ENCODE assay signal across 28 cellular contexts in the genomic region with DNA sequence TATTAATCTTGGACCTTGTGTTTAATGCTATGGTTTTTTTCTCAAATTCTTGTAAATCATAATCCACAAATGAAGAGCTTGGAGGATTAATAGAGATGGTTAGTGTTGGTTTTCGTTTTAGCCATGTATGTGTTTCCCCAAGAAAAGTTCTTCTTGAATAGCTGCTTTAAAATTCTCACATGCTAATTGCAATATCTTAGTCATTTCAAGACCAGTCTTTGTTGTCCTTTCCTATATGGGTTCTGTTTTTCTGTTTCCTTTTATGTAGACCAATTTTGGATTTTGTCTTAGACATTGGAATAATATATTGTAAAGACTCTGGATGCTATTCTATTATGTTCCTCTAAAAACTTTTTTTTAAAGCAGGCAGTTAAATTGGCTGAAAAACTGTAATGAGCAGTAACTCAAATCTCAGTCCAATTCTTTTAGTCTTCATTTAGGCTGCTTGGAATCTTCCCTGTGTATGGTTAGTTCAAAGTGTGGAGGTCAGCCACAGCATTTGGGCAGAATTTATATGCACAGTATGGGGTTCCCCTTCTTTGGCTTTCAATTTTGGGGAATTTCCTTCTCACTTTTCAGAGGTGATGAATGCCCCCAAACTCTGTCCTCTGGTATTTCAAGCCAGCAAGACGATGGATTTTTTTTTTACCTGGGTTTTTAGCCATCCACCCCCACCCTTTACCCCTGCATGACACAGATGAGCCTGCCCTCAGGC. TPM values are rescaled to one million over a fixed set of nuclear protein-coding genes. Genes with fewer than 3 reads are reported as not detected.
DNase-seq lines count a peak whose midpoint lies in the region; ATAC-seq, FAIRE-seq and TF ChIP-seq lines count a peak whose summit lies in the region.
"Had no signal": no experiment of that assay in that cellular context is flagged by ENCODE, and none has a peak within 500 bp of the region (broad histone marks: within the 10 kb centered on the region; RNA-seq: fewer than 3 reads in every experiment).

No MANE protein-coding gene starts in this region.

- H3K4ac ChIP-seq in H9 (ENCODE audit: low read depth, low read length), result no peak overlapping the region

- no peak overlapping the region for H2BK5ac ChIP-seq in H9 (ENCODE audit: insufficient read length, low read length)

- H4K91ac ChIP-seq in H9 (ENCODE audit: insufficient read length, low read depth, low read length), result no peak overlapping the region

- TF ChIP-seq CTCF in GM10248 (IDR thresholded peaks at IDR 0.05; ENCODE audit: control extremely low read depth, extremely low read depth, low read depth, missing control alignments) (no peak), H9 (conservative IDR thresholded peaks at IDR 0.05) (no peak), GM12878 (IDR thresholded peaks at IDR 0.05 in 2 of 3, conservative IDR thresholded peaks at IDR 0.05 in 1 of 3; ENCODE audit: control insufficient read depth in 2 of 3, extremely low read depth in 1 of 3, insufficient read depth in 1 of 3, low read depth in 3 of 3, low read length in 3 of 3) (no peak)

- H3K27me3 ChIP-seq in H9 (ENCODE audit: insufficient read depth, low read length), result no peaks in the 10 kb centered on the region
- no peaks in the 10 kb centered on the region for H3K27me3 ChIP-seq in GM12878 (replicated peaks in 1 of 2; ENCODE audit: control insufficient read depth in 2 of 2, insufficient read depth in 2 of 2, low read length in 1 of 2)
- H3K27me3 ChIP-seq: ascending aorta, BE2C, uterus had no signal

- no peak for TF ChIP-seq EP300 in GM12878 (IDR thresholded peaks at IDR 0.05; ENCODE audit: borderline replicate concordance in 1 of 2, control insufficient read depth in 1 of 2, low read depth in 2 of 2, low read length in 2 of 2)

- H3K27ac ChIP-seq in H9 (ENCODE audit: insufficient read length, low read depth, low read length) (no peak overlapping the region), GM12878 (ENCODE audit: control insufficient read depth, insufficient read depth) (no peak overlapping the region; the same call in 1 of the 2 replicates)
- H3K27ac ChIP-seq: ascending aorta, uterus had no signal

- in situ Hi-C loops in GM12878 (cut with MboI), result no loop called here

- no peaks in the 10 kb centered on the region for H3K79me2 ChIP-seq in H9 (ENCODE audit: insufficient read depth, low read length)
- H3K79me2 ChIP-seq in GM12878 (ENCODE audit: control insufficient read depth, insufficient read depth, low read length), result no peaks in the 10 kb centered on the region

- H3K4me1 Mint-ChIP-seq in H9, result peaks cover 50 to 64% of the 10 kb centered on the region in 2 experiments
- no peaks in the 10 kb centered on the region for H3K4me1 Mint-ChIP-seq in activated T-cell treated with anti-CD3 and anti-CD28 coated beads, Interleukin-2, amount 50 U/mL, for 72 hours (ENCODE audit: low read depth)
- H3K4me1 Mint-ChIP-seq: naive thymus-derived CD4-positive, alpha-beta T cell had no signal

- DNase-seq in GM10248 (ENCODE audit: extremely low spot score), result peak; percentile 42
- DNase-seq in H9, result no peak
- no peak for DNase-seq in GM12878 (ENCODE audit: low read depth, low spot score)
- DNase-seq in RCC 7860 (ENCODE audit: low spot score), result no peak
- no peak for DNase-seq in SW 1271 (lab: John Stamatoyannopoulos, UW)
- no peak for DNase-seq in activated T-cell treated with anti-CD3 and anti-CD28 coated beads, Interleukin-2, amount 50 U/mL, for 72 hours
- DNase-seq: activated CD4-positive, alpha-beta T cell treated with anti-CD3 and anti-CD28 coated beads, Interleukin-2, amount 50 U/mL, for 48 hours; activated CD8-positive, alpha-beta memory T cell treated with anti-CD3 and anti-CD28 coated beads, Interleukin-2, amount 50 U/mL, for 48 hours; BE2C; caudate nucleus; dermis blood vessel endothelial cell; DMS79; GF-D8; islet precursor cell; left ventricle myocardium superior; naive thymus-derived CD4-positive, alpha-beta T cell; NCI-H526 treated with DMSO at 0.1 percent for 48 hours; OCI-M1; retina; small intestine; stimulated activated CD4-positive, alpha-beta T cell treated with anti-CD3 and anti-CD28 coated beads, Interleukin-2, amount 100 ng/mL, for 24 hours; uterus had no signal

- H2AFZ ChIP-seq in H9 (ENCODE audit: low read length) (no peak overlapping the region), GM12878 (ENCODE audit: control insufficient read depth, low read depth, low read length) (no peak overlapping the region)

- H2BK12ac ChIP-seq in H9 (ENCODE audit: insufficient read length, low read depth, low read length), result no peak overlapping the region

- SMC1A ChIA-PET in GM12878 (lab: Charles Lee; ENCODE audit: uncharacterized antibody, unreplicated experiment), result interaction anchor here (0.6 kb wide), 1 partner anchor 62 kb away, joined by 3 read pairs; no protein-coding TSS in a partner anchor

- H2AK5ac ChIP-seq in H9 (ENCODE audit: insufficient read length, low read length), result no peak overlapping the region

- no peak overlapping the region for H3T11ph ChIP-seq in H9 (ENCODE audit: low read length)

- no peak overlapping the region for H4K8ac ChIP-seq in H9 (replicated peaks; ENCODE audit: insufficient read length, low read depth, low read length)

- H4K20me1 ChIP-seq in H9 (ENCODE audit: control insufficient read depth, insufficient read depth, insufficient read length) (no peaks in the 10 kb centered on the region), GM12878 (ENCODE audit: control insufficient read depth, insufficient read depth) (no peaks in the 10 kb centered on the region)

- RAD21 ChIA-PET in GM12878 (lab: Charles Lee; ENCODE audit: unreplicated experiment), result no interaction called here

- WGBS in H9 (ENCODE audit: extremely low coverage, insufficient read length, low lambda C conversion rate), result no CpG with 5 or more reads among the region's 2 CpGs
- WGBS in GM12878 (ENCODE audit: insufficient coverage, insufficient replicate concordance, low lambda C conversion rate, missing lambda C conversion rate), result 0% methylated on average over 2 of the region's 2 CpGs

- peaks cover 2% of the 10 kb centered on the region; the same call in 1 of the 2 replicates for H3K27me3 Mint-ChIP-seq in H9 (ENCODE audit: low read depth)
- peaks cover 18% of the 10 kb centered on the region for H3K27me3 Mint-ChIP-seq in activated T-cell treated with anti-CD3 and anti-CD28 coated beads, Interleukin-2, amount 50 U/mL, for 72 hours (ENCODE audit: low read depth)

- H3K9ac ChIP-seq in H9 (ENCODE audit: extremely low read depth, insufficient read length, low read length) (no peak overlapping the region), GM12878 (ENCODE audit: control insufficient read depth, insufficient read depth, low read length) (no peak overlapping the region)

- no peak overlapping the region for H3K18ac ChIP-seq in H9 (ENCODE audit: insufficient read length, low read depth, low read length)

- H3K4me3 ChIP-seq in GM12878, result no peak overlapping the region
- H3K4me3 ChIP-seq: ascending aorta, uterus had no signal

- H2BK20ac ChIP-seq in H9 (ENCODE audit: low read depth, low read length, poor library complexity, severe bottlenecking), result no peak overlapping the region

- BruUV-seq in GM12878 (replicated peaks; lab: Mats Ljungman, UMichigan), result no TSS peak

- H3K36me3 Mint-ChIP-seq in H9 (ENCODE audit: insufficient read depth in 1 of 3, low read depth in 3 of 3), result peaks cover 9 to 31% (median 14%) of the 10 kb centered on the region in 3 experiments
- no peaks in the 10 kb centered on the region for H3K36me3 Mint-ChIP-seq in activated T-cell treated with anti-CD3 and anti-CD28 coated beads, Interleukin-2, amount 50 U/mL, for 72 hours (ENCODE audit: insufficient read depth in 2 of 2)
- H3K36me3 Mint-ChIP-seq: activated naive CD8-positive, alpha-beta T cell had no signal

- no peak for TF ChIP-seq POLR2A in GM12878 (IDR thresholded peaks at IDR 0.05; ENCODE audit: low read depth, low read length)

- H3K27ac Mint-ChIP-seq in H9, result no peak overlapping the region; a peak in 1 of 7 replicates
- no peak overlapping the region for H3K27ac Mint-ChIP-seq in activated T-cell treated with anti-CD3 and anti-CD28 coated beads, Interleukin-2, amount 50 U/mL, for 72 hours
- H3K27ac Mint-ChIP-seq: activated naive CD8-positive, alpha-beta T cell; activated T-helper 2 cell treated with anti-CD3 and anti-CD28 coated beads, Interferon-gamma antibody, Interleukin-2, Interleukin-4, amounts not matched to agents 10 μg/mL and 5 μg/mL and 100 μg/mL, durations not matched to agents 14 hours and 24 hours and 36 hours; mesothelial cell of epicardium; naive thymus-derived CD4-positive, alpha-beta T cell had no signal

- no peak overlapping the region for H2BK120ac ChIP-seq in H9 (ENCODE audit: low read depth, low read length, poor library complexity, severe bottlenecking)

- CTCF ChIA-PET in GM10248 (lab: Yijun Ruan, JAX) (interaction anchor here (0.7 to 4.2 kb wide), 6 partner anchors 10 to 62 kb away, joined by 3 to 15 read pairs (median 4); no protein-coding TSS in a partner anchor), GM12878 (lab: Yijun Ruan, JAX) (interaction anchor here (1.0 kb wide), 1 partner anchor 36 kb away, joined by 4 read pairs; no protein-coding TSS in a partner anchor)

- peak overlapping the region; percentile 84 to 85; a peak in 3 of 5 replicates for H3K4me3 Mint-ChIP-seq in H9
- no peak overlapping the region for H3K4me3 Mint-ChIP-seq in activated T-cell treated with anti-CD3 and anti-CD28 coated beads, Interleukin-2, amount 50 U/mL, for 72 hours
- H3K4me3 Mint-ChIP-seq: activated naive CD8-positive, alpha-beta T cell had no signal

- TF ChIP-seq RAD21 in GM12878 (IDR thresholded peaks at IDR 0.05; ENCODE audit: insufficient read depth, low read depth, low read length), result no peak

- H3K14ac ChIP-seq in H9 (ENCODE audit: insufficient read depth, low read length), result no peak overlapping the region

- FAIRE-seq in GM12878 (lab: Jason Lieb, UNC) (peak; percentile 38), RCC 7860 (lab: Jason Lieb, UNC) (no peak)
- FAIRE-seq: small intestine had no signal

- H4K5ac ChIP-seq in H9 (ENCODE audit: insufficient read length, low read depth, low read length), result no peak overlapping the region

- no peaks in the 10 kb centered on the region for H3K36me3 ChIP-seq in GM12878 (ENCODE audit: control insufficient read depth in 2 of 2, insufficient read depth in 2 of 2, low read length in 1 of 2)
- H3K36me3 ChIP-seq: ascending aorta, BE2C, uterus had no signal

- H2BK15ac ChIP-seq in H9 (ENCODE audit: low read depth, low read length), result no peak overlapping the region

- H3K56ac ChIP-seq in H9 (ENCODE audit: insufficient read length, low read depth, low read length), result no peak overlapping the region

- H3K4me1 ChIP-seq in H9 (ENCODE audit: insufficient read depth, low read length), result peaks cover 11% of the 10 kb centered on the region; the same call in 1 of the 2 replicates
- H3K4me1 ChIP-seq in GM12878 (ENCODE audit: control insufficient read depth, insufficient read depth, low read length), result peaks cover 4% of the 10 kb centered on the region; the same call in 1 of the 2 replicates
- H3K4me1 ChIP-seq: ascending aorta, BE2C, uterus had no signal

- no peaks in the 10 kb centered on the region for H3K79me1 ChIP-seq in H9 (ENCODE audit: insufficient read depth, low read depth, low read length, poor library complexity, severe bottlenecking)

- POLR2A ChIA-PET in GM10248 (lab: Yijun Ruan, JAX) (no interaction called here), GM12878 (lab: Charles Lee) (interaction anchor here (0.7 to 1.2 kb wide), 2 partner anchors 17 to 1097 kb away, joined by 3 to 4 read pairs; no protein-coding TSS in a partner anchor)

- no peaks in the 10 kb centered on the region for H3K9me3 ChIP-seq in H9 (ENCODE audit: control insufficient read depth, low read depth, low read length)
- H3K9me3 ChIP-seq in GM12878 (replicated peaks; ENCODE audit: control insufficient read depth, insufficient read depth, low read length), result peaks cover 5% of the 10 kb centered on the region; the same call in 2 of the 3 replicates
- H3K9me3 ChIP-seq: ascending aorta, BE2C, uterus had no signal

- intact Hi-C loops in GM12878 (cut with micrococcal nuclease; ENCODE audit: unreplicated experiment), result no loop called here

- no peak overlapping the region for H3K23ac ChIP-seq in H9 (ENCODE audit: insufficient read length, low read depth, low read length)

- H3K4me2 ChIP-seq in H9 (ENCODE audit: insufficient read depth, insufficient read length, low read length) (no peak overlapping the region), GM12878 (ENCODE audit: control insufficient read depth, insufficient read depth) (no peak overlapping the region; the same call in 1 of the 2 replicates)

- H3K9me3 Mint-ChIP-seq in H9, result peaks cover 11 to 21% of the 10 kb centered on the region in 2 experiments
- H3K9me3 Mint-ChIP-seq in activated T-cell treated with anti-CD3 and anti-CD28 coated beads, Interleukin-2, amount 50 U/mL, for 72 hours, result peaks cover 0 to 2% of the 10 kb centered on the region in 2 donors
- H3K9me3 Mint-ChIP-seq: activated T-helper 2 cell treated with anti-CD3 and anti-CD28 coated beads, Interferon-gamma antibody, Interleukin-2, Interleukin-4, amounts not matched to agents 10 μg/mL and 5 μg/mL and 100 μg/mL, durations not matched to agents 14 hours and 24 hours and 36 hours had no signal

- no peaks in the 10 kb centered on the region for H3K23me2 ChIP-seq in H9 (ENCODE audit: insufficient read length, low read depth, low read length, poor library complexity, severe bottlenecking)

- ATAC-seq in GM18867 (IDR thresholded peaks at IDR 0.05; ENCODE audit: unreplicated experiment) (peak; percentile 41), GM12878 (peak; percentile 75), HG03457 (IDR thresholded peaks at IDR 0.05; ENCODE audit: unreplicated experiment) (no peak)
- ATAC-seq in activated T-cell treated with anti-CD3 and anti-CD28 coated beads, Interleukin-2, amount 50 U/mL, for 72 hours (replicated peaks in 1 of 2), result no peak
- ATAC-seq: left ventricle myocardium superior; naive thymus-derived CD4-positive, alpha-beta T cell had no signal

RNA-seq across cellular contexts. Expression of a gene that starts 39.1 kb away (rescaled TPM):
- total RNA-seq in H9 (2021) (16.6 and 18.1 TPM in 2 replicates), GM12878 (2014; rRNA removed) (26.2 and 30.5 TPM in 2 replicates), GM12878 (2014; rRNA removed; fragmentation: Illumina TruSeq; extraction: Trizol) (33.2 and 33.9 TPM in 2 replicates), GM12878 (2021) (28.1 and 28.2 TPM in 2 replicates)
- 119 and 125 TPM in 2 replicates for total RNA-seq in GM12878 (2013; cell fraction: nucleolus; rRNA removed)
- polyA plus RNA-seq in GM12878 (2011; ENCODE audit: low read depth), result 9.6 TPM
- polyA plus RNA-seq in GM12878 (2011; rRNA removed) (19.5 and 25.0 TPM in 2 replicates), GM12878 (2014; fragmentation: Illumina TruSeq; extraction: Trizol) (24.1 and 29.8 TPM in 2 replicates), GM12878 (2014; fragmentation: Nextera tagmentation; extraction: Ambion mirVana) (1 to 10 TPM; 8.3 to 8.7 TPM), GM12878 (2014; rRNA removed) (12.0 and 14.5 TPM in 2 replicates), GM12878 (2016; fragmentation: Nextera tagmentation; extraction: Ambion mirVana) (10 to 100 TPM; 11.9 to 13.8 TPM)
- 8.1 and 9.9 TPM in 2 replicates for polyA plus RNA-seq in GM12878 (2011; cell fraction: cytosol; rRNA removed)
- 22.2 and 23.7 TPM in 2 replicates for polyA plus RNA-seq in GM12878 (2011; cell fraction: nucleus; rRNA removed)
- polyA plus RNA-seq in GM12878 (2012), result 10.3 and 15.8 TPM in 2 replicates
- polyA minus RNA-seq in GM12878 (2011; rRNA and poly(A)+ RNA removed), result 29.6 and 40.7 TPM in 2 replicates
- 15.1 and 18.1 TPM in 2 replicates for polyA minus RNA-seq in GM12878 (2011; cell fraction: cytosol; rRNA and poly(A)+ RNA removed)
- 38.7 and 55.9 TPM in 2 replicates for polyA minus RNA-seq in GM12878 (2011; cell fraction: nucleus; rRNA and poly(A)+ RNA removed)
- 10 to 100 TPM; 36.3 to 39.5 TPM for total RNA-seq in activated T-cell treated with anti-CD3 and anti-CD28 coated beads, Interleukin-2, amount 50 U/mL, for 72 hours

Comparison
In these comparisons a context has a peak if more than half of its experiments do, and no peak if none do; other contexts are left out.
1. ATAC-seq: peak in GM18867 (single experiment) and GM12878 (single experiment); none in activated T-cell treated with anti-CD3 and anti-CD28 coated beads, Interleukin-2, amount 50 U/mL, for 72 hours (0 of 2) and HG03457 (single experiment).
2. H3K4me3 Mint-ChIP-seq: peak in H9 (2 of 2); none in activated T-cell treated with anti-CD3 and anti-CD28 coated beads, Interleukin-2, amount 50 U/mL, for 72 hours (0 of 2).